ENCODE assay signal across 38 cellular contexts in the genomic region with DNA sequence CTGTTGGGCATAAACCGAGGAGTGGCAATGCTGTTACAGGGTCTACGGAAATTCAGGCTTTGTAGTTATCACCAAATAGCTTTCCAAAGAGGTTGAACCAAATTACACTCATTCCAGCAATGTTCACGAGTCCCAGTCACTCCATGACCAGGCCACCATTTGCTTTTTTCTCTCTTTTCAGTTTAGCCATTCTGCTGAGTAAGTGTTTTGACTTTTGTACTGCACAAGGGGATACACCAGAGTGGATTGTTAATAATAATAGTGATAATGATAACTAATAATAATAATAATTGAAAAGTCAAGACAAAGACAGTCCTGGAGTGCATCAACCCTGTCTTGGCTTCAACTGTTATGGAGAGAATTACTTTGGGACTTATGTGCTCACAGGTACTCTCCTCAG.
"Had no signal": no experiment of that assay in that cellular context is flagged by ENCODE, and none has a peak within 500 bp of the region (broad histone marks: within the 10 kb centered on the region; RNA-seq: fewer than 3 reads in every experiment).

No MANE protein-coding gene starts in this region.

- H3K27me3 ChIP-seq: ascending aorta, body of pancreas, brain microvascular endothelial cell, cardiac muscle cell had no signal

- H3K36me3 Mint-ChIP-seq: activated naive CD4-positive, alpha-beta T cell treated with anti-CD3 and anti-CD28 coated beads, Interleukin-2, amount 10 ng/mL, durations not matched to agents 7 days and 5 days; activated naive CD4-positive, alpha-beta T cell treated with anti-CD3 and anti-CD28 coated beads, Interleukin-2, amount 50 U/mL, for 24 hours; activated naive CD4-positive, alpha-beta T cell treated with anti-CD3 and anti-CD28 coated beads, Interleukin-2, amount 50 U/mL, for 72 hours; activated naive CD8-positive, alpha-beta T cell; activated naive CD8-positive, alpha-beta T cell treated with anti-CD3 and anti-CD28 coated beads for 36 hours; activated naive CD8-positive, alpha-beta T cell treated with anti-CD3 and anti-CD28 coated beads, Interleukin-2, amount 10 ng/mL, durations not matched to agents 7 days and 5 days; brain had no signal

- FAIRE-seq: astrocyte had no signal

- H3K4me3 Mint-ChIP-seq: activated naive CD4-positive, alpha-beta T cell treated with anti-CD3 and anti-CD28 coated beads for 36 hours; activated naive CD4-positive, alpha-beta T cell treated with anti-CD3 and anti-CD28 coated beads, Interleukin-2, amount 10 ng/mL, durations not matched to agents 7 days and 5 days; activated naive CD4-positive, alpha-beta T cell treated with anti-CD3 and anti-CD28 coated beads, Interleukin-2, amount 50 U/mL, for 24 hours; activated naive CD8-positive, alpha-beta T cell; activated naive CD8-positive, alpha-beta T cell treated with anti-CD3 and anti-CD28 coated beads for 36 hours; activated naive CD8-positive, alpha-beta T cell treated with anti-CD3 and anti-CD28 coated beads, Interleukin-2, amount 10 ng/mL, durations not matched to agents 7 days and 5 days; activated naive CD8-positive, alpha-beta T cell treated with anti-CD3 and anti-CD28 coated beads, Interleukin-2, amount 50 U/mL, for 24 hours; activated T-cell treated with anti-CD3 and anti-CD28 coated beads, Interleukin-2, amount 50 U/mL, for 24 hours; activated T-cell treated with anti-CD3 and anti-CD28 coated beads, Interleukin-2, amount 50 U/mL, for 4 hours; activated T-cell treated with anti-CD3 and anti-CD28 coated beads, Interleukin-2, amount 50 U/mL, for 72 hours; activated T-helper 1 cell treated with anti-CD3 and anti-CD28 coated beads, Interleukin-12 subunit alpha, Interleukin-12 subunit beta, Interleukin-2, Interleukin-4 antibody, amounts not matched to agents 30 ng/mL and 10 ng/mL and 1 ng/mL, durations not matched to agents 14 hours and 24 hours and 36 hours; activated T-helper 17 cell treated with anti-CD3 and anti-CD28 coated beads, Interleukin-2, amount 50 U/mL, for 72 hours; brain; central memory CD8-positive, alpha-beta T cell had no signal

- H3K27ac ChIP-seq: adrenal gland, ascending aorta, body of pancreas, brain microvascular endothelial cell, cardiac muscle cell had no signal

- H3K27me3 Mint-ChIP-seq: activated naive CD4-positive, alpha-beta T cell treated with anti-CD3 and anti-CD28 coated beads, Interleukin-2, amount 10 ng/mL, durations not matched to agents 7 days and 5 days; activated naive CD8-positive, alpha-beta T cell treated with anti-CD3 and anti-CD28 coated beads for 36 hours; activated naive CD8-positive, alpha-beta T cell treated with anti-CD3 and anti-CD28 coated beads, Interleukin-2, amount 10 ng/mL, durations not matched to agents 7 days and 5 days; activated naive CD8-positive, alpha-beta T cell treated with anti-CD3 and anti-CD28 coated beads, Interleukin-2, amount 50 U/mL, for 24 hours; activated T-cell treated with anti-CD3 and anti-CD28 coated beads, Interleukin-2, amount 50 U/mL, for 24 hours had no signal

- H3K9me3 ChIP-seq: adrenal gland had no signal

- H3K4me1 ChIP-seq: adrenal gland, ascending aorta, body of pancreas had no signal

- H3K27ac Mint-ChIP-seq: activated naive CD4-positive, alpha-beta T cell treated with anti-CD3 and anti-CD28 coated beads for 36 hours; activated naive CD4-positive, alpha-beta T cell treated with anti-CD3 and anti-CD28 coated beads, Interleukin-2, amount 50 U/mL, for 24 hours; activated naive CD4-positive, alpha-beta T cell treated with anti-CD3 and anti-CD28 coated beads, Interleukin-2, amount 50 U/mL, for 72 hours; activated naive CD8-positive, alpha-beta T cell; activated naive CD8-positive, alpha-beta T cell treated with anti-CD3 and anti-CD28 coated beads for 36 hours; activated naive CD8-positive, alpha-beta T cell treated with anti-CD3 and anti-CD28 coated beads, Interleukin-2, amount 10 ng/mL, durations not matched to agents 7 days and 5 days; activated naive CD8-positive, alpha-beta T cell treated with anti-CD3 and anti-CD28 coated beads, Interleukin-2, amount 50 U/mL, for 24 hours; activated T-cell treated with anti-CD3 and anti-CD28 coated beads, Interleukin-2, amount 50 U/mL, for 24 hours; activated T-cell treated with anti-CD3 and anti-CD28 coated beads, Interleukin-2, amount 50 U/mL, for 72 hours; activated T-helper 1 cell treated with anti-CD3 and anti-CD28 coated beads, Interleukin-12 subunit alpha, Interleukin-12 subunit beta, Interleukin-2, Interleukin-4 antibody, amounts not matched to agents 30 ng/mL and 10 ng/mL and 1 ng/mL, durations not matched to agents 14 hours and 24 hours and 36 hours; activated T-helper 17 cell treated with anti-CD3 and anti-CD28 coated beads, Interleukin-2, amount 50 U/mL, for 72 hours; activated T-helper 2 cell treated with anti-CD3 and anti-CD28 coated beads, Interferon-gamma antibody, Interleukin-2, Interleukin-4, amounts not matched to agents 10 μg/mL and 5 μg/mL and 100 μg/mL, durations not matched to agents 14 hours and 24 hours and 36 hours had no signal

- H3K4me1 Mint-ChIP-seq: activated naive CD4-positive, alpha-beta T cell treated with anti-CD3 and anti-CD28 coated beads, Interleukin-2, amount 10 ng/mL, durations not matched to agents 7 days and 5 days; activated naive CD4-positive, alpha-beta T cell treated with anti-CD3 and anti-CD28 coated beads, Interleukin-2, amount 50 U/mL, for 24 hours; activated naive CD8-positive, alpha-beta T cell treated with anti-CD3 and anti-CD28 coated beads for 36 hours; activated naive CD8-positive, alpha-beta T cell treated with anti-CD3 and anti-CD28 coated beads, Interleukin-2, amount 10 ng/mL, durations not matched to agents 7 days and 5 days; activated naive CD8-positive, alpha-beta T cell treated with anti-CD3 and anti-CD28 coated beads, Interleukin-2, amount 50 U/mL, for 24 hours; activated T-helper 17 cell treated with anti-CD3 and anti-CD28 coated beads, Interleukin-2, amount 50 U/mL, for 72 hours; brain; central memory CD8-positive, alpha-beta T cell had no signal

- H3K36me3 ChIP-seq: adrenal gland, ascending aorta, brain microvascular endothelial cell, cardiac muscle cell had no signal

- ATAC-seq: activated naive CD4-positive, alpha-beta T cell treated with anti-CD3 and anti-CD28 coated beads, Interleukin-2, amount 50 U/mL, for 72 hours; activated naive CD8-positive, alpha-beta T cell treated with anti-CD3 and anti-CD28 coated beads, Interleukin-2, amount 50 U/mL, for 24 hours; activated T-cell treated with anti-CD3 and anti-CD28 coated beads, Interleukin-2, amount 50 U/mL, for 4 hours; activated T-cell treated with anti-CD3 and anti-CD28 coated beads, Interleukin-2, amount 50 U/mL, for 72 hours; activated T-helper 17 cell treated with anti-CD3 and anti-CD28 coated beads, Interleukin-2, amount 50 U/mL, for 72 hours; body of pancreas had no signal

- DNase-seq: activated effector memory CD4-positive, alpha-beta T cell treated with anti-CD3 and anti-CD28 coated beads, Interleukin-2, amount 50 U/mL, for 16 hours; activated effector memory CD4-positive, alpha-beta T cell treated with Interleukin-2 at 50 U/mL for 16 hours; activated gamma-delta T cell; activated gamma-delta T cell treated with Interleukin-2 at 50 U/mL for 16 hours; activated naive CD4-positive, alpha-beta T cell; activated naive CD4-positive, alpha-beta T cell treated with anti-CD3 and anti-CD28 coated beads for 36 hours; activated naive CD4-positive, alpha-beta T cell treated with anti-CD3 and anti-CD28 coated beads, Interleukin-2, amount 10 ng/mL, durations not matched to agents 7 days and 5 days; activated naive CD4-positive, alpha-beta T cell treated with anti-CD3 and anti-CD28 coated beads, Interleukin-2, amount 50 U/mL, for 16 hours; activated naive CD4-positive, alpha-beta T cell treated with Interleukin-2 at 50 U/mL for 16 hours; activated naive CD8-positive, alpha-beta T cell treated with anti-CD3 and anti-CD28 coated beads for 36 hours; activated naive CD8-positive, alpha-beta T cell treated with anti-CD3 and anti-CD28 coated beads, Interleukin-2, amount 10 ng/mL, durations not matched to agents 7 days and 5 days; activated naive CD8-positive, alpha-beta T cell treated with anti-CD3 and anti-CD28 coated beads, Interleukin-2, amount 50 U/mL, for 24 hours; activated T-cell treated with anti-CD3 and anti-CD28 coated beads, Interleukin-2, amount 50 U/mL, for 1 hour; activated T-cell treated with anti-CD3 and anti-CD28 coated beads, Interleukin-2, amount 50 U/mL, for 24 hours; activated T-cell treated with anti-CD3 and anti-CD28 coated beads, Interleukin-2, amount 50 U/mL, for 4 hours; activated T-cell treated with anti-CD3 and anti-CD28 coated beads, Interleukin-2, amount 50 U/mL, for 48 hours; activated T-cell treated with anti-CD3 and anti-CD28 coated beads, Interleukin-2, amount 50 U/mL, for 72 hours; adrenal gland; amniotic stem cell; amygdala; anterior cingulate cortex; aorta; body of pancreas; brain microvascular endothelial cell; caudate nucleus; central memory CD4-positive, alpha-beta T cell; cerebellar nuclear complex had no signal

- H3K4me3 ChIP-seq: adrenal gland, ascending aorta, body of pancreas, cardiac muscle cell had no signal
